1 cellular context compared by ENCODE assay signal in the genomic region with DNA sequence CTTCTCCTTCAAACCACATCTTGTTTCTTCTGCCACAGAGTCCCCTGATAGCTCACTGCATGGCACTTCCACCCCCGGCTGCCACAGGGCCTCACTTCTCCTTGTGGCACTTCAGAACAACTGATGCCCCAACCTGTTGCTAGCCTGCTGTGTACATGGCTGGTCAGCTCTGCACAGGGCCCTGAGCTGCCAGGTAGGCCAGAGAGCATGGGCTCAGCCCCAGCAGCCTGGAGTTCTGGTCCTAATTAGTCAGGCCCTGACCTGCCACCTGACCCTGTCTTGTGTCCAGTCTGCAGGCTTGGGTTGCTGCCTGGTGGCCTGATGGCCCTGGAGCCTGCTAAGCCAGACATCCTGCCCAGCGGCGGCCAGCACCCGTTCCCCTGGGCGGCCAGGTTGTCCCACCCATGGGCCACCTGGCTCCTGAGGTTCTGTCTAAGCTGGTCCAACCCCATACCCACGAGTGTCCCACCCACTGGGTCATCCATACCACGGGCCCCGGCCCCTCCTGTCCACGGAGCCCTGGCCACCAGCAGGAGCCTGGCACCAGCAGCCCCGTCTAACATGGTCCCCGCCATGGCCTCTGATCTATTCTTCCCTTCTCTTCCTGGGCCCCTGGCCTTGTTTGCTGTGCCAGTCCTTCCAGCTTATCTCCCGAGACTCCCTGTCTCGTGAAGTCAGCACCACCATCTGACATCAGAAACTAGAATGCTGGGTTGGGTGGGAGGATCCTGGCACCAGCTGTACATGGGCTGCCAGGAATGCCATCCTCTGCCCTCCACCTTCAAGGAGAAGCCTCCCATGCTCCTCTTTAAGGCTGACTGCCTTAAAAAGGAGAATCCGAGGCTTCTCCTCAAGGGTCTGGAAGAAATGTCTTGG.
TF ChIP-seq lines count a peak whose summit lies in the region.

No MANE protein-coding gene starts in this region.

TF ChIP-seq in HEK293, 187 proteins besides CTCF, POLR2A, EP300 and RAD21:
- TF ChIP-seq, protein P1, sequence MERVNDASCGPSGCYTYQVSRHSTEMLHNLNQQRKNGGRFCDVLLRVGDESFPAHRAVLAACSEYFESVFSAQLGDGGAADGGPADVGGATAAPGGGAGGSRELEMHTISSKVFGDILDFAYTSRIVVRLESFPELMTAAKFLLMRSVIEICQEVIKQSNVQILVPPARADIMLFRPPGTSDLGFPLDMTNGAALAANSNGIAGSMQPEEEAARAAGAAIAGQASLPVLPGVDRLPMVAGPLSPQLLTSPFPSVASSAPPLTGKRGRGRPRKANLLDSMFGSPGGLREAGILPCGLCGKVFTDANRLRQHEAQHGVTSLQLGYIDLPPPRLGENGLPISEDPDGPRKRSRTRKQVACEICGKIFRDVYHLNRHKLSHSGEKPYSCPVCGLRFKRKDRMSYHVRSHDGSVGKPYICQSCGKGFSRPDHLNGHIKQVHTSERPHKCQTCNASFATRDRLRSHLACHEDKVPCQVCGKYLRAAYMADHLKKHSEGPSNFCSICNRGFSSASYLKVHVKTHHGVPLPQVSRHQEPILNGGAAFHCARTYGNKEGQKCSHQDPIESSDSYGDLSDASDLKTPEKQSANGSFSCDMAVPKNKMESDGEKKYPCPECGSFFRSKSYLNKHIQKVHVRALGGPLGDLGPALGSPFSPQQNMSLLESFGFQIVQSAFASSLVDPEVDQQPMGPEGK (tag by site-specific recombination; IDR thresholded peaks at IDR 0.05) = no peak
- TF ChIP-seq ZNF843 (tag by site-specific recombination; IDR thresholded peaks at IDR 0.05) (no peak), SCRT2 (tag by site-specific recombination; IDR thresholded peaks at IDR 0.05) (peak; percentile 90), SALL2 (tag by site-specific recombination; IDR thresholded peaks at IDR 0.05; ENCODE audit: borderline replicate concordance) (no peak), KLF9 (tag by site-specific recombination; IDR thresholded peaks at IDR 0.05; ENCODE audit: low read depth) (no peak), SCRT1 (tag by site-specific recombination; IDR thresholded peaks at IDR 0.05; ENCODE audit: borderline replicate concordance) (peak; percentile 84; the same call in 1 of the 2 replicates), ZNF521 (tag by site-specific recombination; IDR thresholded peaks at IDR 0.05) (no peak)
- TF ChIP-seq, protein P2, sequence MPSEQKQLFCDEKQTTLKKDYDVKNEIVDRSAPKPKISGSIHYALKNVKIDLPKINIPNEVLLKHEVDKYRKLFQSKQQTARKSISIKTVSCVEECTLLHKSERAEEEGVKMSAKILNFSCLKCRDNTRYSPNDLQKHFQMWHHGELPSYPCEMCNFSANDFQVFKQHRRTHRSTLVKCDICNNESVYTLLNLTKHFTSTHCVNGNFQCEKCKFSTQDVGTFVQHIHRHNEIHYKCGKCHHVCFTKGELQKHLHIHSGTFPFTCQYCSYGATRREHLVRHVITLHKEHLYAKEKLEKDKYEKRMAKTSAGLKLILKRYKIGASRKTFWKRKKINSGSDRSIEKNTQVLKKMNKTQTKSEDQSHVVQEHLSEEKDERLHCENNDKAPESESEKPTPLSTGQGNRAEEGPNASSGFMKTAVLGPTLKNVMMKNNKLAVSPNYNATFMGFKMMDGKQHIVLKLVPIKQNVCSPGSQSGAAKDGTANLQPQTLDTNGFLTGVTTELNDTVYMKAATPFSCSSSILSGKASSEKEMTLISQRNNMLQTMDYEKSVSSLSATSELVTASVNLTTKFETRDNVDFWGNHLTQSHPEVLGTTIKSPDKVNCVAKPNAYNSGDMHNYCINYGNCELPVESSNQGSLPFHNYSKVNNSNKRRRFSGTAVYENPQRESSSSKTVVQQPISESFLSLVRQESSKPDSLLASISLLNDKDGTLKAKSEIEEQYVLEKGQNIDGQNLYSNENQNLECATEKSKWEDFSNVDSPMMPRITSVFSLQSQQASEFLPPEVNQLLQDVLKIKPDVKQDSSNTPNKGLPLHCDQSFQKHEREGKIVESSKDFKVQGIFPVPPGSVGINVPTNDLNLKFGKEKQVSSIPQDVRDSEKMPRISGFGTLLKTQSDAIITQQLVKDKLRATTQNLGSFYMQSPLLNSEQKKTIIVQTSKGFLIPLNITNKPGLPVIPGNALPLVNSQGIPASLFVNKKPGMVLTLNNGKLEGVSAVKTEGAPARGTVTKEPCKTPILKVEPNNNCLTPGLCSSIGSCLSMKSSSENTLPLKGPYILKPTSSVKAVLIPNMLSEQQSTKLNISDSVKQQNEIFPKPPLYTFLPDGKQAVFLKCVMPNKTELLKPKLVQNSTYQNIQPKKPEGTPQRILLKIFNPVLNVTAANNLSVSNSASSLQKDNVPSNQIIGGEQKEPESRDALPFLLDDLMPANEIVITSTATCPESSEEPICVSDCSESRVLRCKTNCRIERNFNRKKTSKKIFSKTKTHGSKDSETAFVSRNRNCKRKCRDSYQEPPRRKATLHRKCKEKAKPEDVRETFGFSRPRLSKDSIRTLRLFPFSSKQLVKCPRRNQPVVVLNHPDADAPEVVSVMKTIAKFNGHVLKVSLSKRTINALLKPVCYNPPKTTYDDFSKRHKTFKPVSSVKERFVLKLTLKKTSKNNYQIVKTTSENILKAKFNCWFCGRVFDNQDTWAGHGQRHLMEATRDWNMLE (tag by site-specific recombination; conservative IDR thresholded peaks at IDR 0.05; ENCODE audit: low read depth) = no peak
- TF ChIP-seq, protein P3, sequence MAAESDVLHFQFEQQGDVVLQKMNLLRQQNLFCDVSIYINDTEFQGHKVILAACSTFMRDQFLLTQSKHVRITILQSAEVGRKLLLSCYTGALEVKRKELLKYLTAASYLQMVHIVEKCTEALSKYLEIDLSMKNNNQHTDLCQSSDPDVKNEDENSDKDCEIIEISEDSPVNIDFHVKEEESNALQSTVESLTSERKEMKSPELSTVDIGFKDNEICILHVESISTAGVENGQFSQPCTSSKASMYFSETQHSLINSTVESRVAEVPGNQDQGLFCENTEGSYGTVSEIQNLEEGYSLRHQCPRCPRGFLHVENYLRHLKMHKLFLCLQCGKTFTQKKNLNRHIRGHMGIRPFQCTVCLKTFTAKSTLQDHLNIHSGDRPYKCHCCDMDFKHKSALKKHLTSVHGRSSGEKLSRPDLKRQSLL (tag by site-specific recombination; IDR thresholded peaks at IDR 0.05) = no peak
- TF ChIP-seq, protein P4, sequence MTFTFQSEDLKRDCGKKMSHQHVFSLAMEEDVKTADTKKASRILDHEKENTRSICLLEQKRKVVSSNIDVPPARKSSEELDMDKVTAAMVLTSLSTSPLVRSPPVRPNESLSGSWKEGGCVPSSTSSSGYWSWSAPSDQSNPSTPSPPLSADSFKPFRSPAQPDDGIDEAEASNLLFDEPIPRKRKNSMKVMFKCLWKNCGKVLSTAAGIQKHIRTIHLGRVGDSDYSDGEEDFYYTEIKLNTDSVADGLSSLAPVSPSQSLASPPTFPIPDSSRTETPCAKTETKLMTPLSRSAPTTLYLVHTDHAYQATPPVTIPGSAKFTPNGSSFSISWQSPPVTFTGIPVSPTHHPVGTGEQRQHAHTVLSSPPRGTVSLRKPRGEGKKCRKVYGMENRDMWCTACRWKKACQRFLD (tag by site-specific recombination; IDR thresholded peaks at IDR 0.05) = no peak
